1 cellular context compared by ENCODE assay signal in the genomic region with DNA sequence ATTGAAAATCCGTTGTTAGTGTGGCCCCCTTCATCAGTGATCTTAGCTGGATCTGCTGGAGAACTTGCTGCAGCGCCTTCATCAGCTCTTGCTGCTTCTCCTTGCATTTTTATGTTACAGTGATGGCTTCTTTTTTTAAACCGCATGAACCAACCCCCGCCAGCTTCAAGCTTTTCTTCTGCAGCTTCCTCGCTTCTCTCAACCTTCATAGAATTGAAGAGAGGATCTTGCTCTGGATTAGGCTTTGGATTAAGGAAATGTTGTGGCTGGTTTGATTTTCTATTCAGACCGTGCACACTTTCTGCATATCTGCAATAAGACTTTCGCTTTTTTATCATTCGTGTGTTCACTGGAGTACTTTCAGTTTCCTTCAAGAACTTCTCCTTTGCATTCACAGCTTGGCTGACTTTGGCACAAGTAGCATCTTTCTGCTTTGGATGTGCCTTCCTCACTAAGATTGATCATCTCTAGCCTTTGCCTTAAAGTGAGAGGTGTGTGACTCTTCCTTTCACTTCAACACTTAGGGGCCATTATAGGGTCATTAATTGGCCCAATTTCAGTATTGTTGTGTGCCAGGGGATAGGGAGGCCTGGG.
TF ChIP-seq lines count a peak whose summit lies in the region.

No MANE protein-coding gene starts in this region.

TF ChIP-seq in K562, 482 proteins besides CTCF, POLR2A, EP300 and RAD21 (continued from another document):
- TF ChIP-seq, protein P1, sequence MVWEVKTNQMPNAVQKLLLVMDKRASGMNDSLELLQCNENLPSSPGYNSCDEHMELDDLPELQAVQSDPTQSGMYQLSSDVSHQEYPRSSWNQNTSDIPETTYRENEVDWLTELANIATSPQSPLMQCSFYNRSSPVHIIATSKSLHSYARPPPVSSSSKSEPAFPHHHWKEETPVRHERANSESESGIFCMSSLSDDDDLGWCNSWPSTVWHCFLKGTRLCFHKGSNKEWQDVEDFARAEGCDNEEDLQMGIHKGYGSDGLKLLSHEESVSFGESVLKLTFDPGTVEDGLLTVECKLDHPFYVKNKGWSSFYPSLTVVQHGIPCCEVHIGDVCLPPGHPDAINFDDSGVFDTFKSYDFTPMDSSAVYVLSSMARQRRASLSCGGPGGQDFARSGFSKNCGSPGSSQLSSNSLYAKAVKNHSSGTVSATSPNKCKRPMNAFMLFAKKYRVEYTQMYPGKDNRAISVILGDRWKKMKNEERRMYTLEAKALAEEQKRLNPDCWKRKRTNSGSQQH (CRISPR knock-in tag; IDR thresholded peaks at IDR 0.05) = no peak
- TF ChIP-seq NRF1 (conservative IDR thresholded peaks at IDR 0.05 in 1 of 2, IDR thresholded peaks at IDR 0.05 in 1 of 2) = no peak
- TF ChIP-seq U2AF2 (optimal IDR thresholded peaks at IDR 0.05; ENCODE audit: low read depth, low read length) = no peak
- no peak for TF ChIP-seq POU5F1 (IDR thresholded peaks at IDR 0.05; ENCODE audit: borderline replicate concordance, low read depth, low read length, partially characterized antibody)
